Comparison of ENCODE assay signal across 22 cellular contexts in the genomic region with DNA sequence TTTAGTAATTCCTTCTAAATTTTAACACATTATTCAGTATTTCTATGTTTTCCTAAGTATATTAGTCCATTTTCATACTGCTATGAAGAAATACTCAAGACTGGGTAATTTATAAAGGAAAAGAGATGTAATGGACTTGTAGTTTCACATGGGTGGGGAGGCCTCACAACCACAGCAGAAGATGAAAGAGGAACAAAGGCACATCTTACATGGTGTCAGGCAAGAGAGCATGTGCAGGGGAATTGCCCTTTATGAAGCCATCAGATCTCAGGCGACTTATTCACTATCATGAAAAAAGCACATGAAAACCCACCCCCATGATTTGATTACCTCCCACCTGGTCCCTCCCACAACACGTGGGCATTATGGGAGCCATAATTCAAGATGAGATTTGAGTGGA. TPM values are rescaled to one million over a fixed set of nuclear protein-coding genes. Genes with fewer than 3 reads are reported as not detected.
A peak's percentile ranks its signal among the peaks of the same experiment; 100 is the strongest.
DNase-seq lines count a peak whose midpoint lies in the region; ATAC-seq and TF ChIP-seq lines count a peak whose summit lies in the region.
"Had no signal": no experiment of that assay in that cellular context is flagged by ENCODE, and none has a peak within 500 bp of the region (broad histone marks: within the 10 kb centered on the region; RNA-seq: fewer than 3 reads in every experiment).

No MANE protein-coding gene starts in this region.

- peak in 1 of 3 donors; percentile 44 for DNase-seq in CD4-positive, CD25-positive, alpha-beta regulatory T cell
- DNase-seq in GM06990 (ENCODE audit: extremely low read depth, insufficient read length) = peak; percentile 3
- peak; percentile 19 for DNase-seq in OCI-M1 (lab: John Stamatoyannopoulos, UW)
- DNase-seq in immature natural killer cell = no peak
- no peak for DNase-seq in GM13977 (ENCODE audit: low spot score)
- DNase-seq in DMS 273 treated with DMSO at 0.1 percent for 48 hours (lab: John Stamatoyannopoulos, UW) = no peak
- DNase-seq: activated CD8-positive, alpha-beta memory T cell treated with anti-CD3 and anti-CD28 coated beads, Interleukin-2, amount 50 U/mL, for 48 hours; GF-D8; glutamatergic neuron; GOT3; left ventricle myocardium inferior; NCI-H1048; NCI-H2107; NCI-H526; stimulated activated CD4-positive, alpha-beta T cell treated with anti-CD3 and anti-CD28 coated beads, Interleukin-1b, Interleukin-23, amount 100 ng/mL, for 48 hours had no signal

- peaks cover 0 to 15% (median 1%) of the 10 kb centered on the region in 7 donors for H3K9me3 Mint-ChIP-seq in CD4-positive, CD25-positive, alpha-beta regulatory T cell
- peaks cover 0 to 1% (median 0%) of the 10 kb centered on the region in 6 donors for H3K9me3 Mint-ChIP-seq in immature natural killer cell

- in situ Hi-C loops in GM13977 (cut with MboI; ENCODE audit: low pct_unique_long_range_greater_than_20kb, low sequenced_read_pairs, unreplicated experiment) = no loop called here

- peak overlapping the region in 2 of 4 donors; percentile 17 to 55 for H3K4me3 Mint-ChIP-seq in CD4-positive, CD25-positive, alpha-beta regulatory T cell
- peak overlapping the region; percentile 20 to 74 (median 38) for H3K4me3 Mint-ChIP-seq in immature natural killer cell
- H3K4me3 Mint-ChIP-seq: IgD-negative memory B cell had no signal

- no peaks in the 10 kb centered on the region for H3K27me3 ChIP-seq in CD4-positive, CD25-positive, alpha-beta regulatory T cell (ENCODE audit: control insufficient read depth, insufficient read depth, low read length)
- H3K27me3 ChIP-seq in GM06990 (replicated peaks; ENCODE audit: control insufficient read depth, insufficient read depth, low read length) = no peaks in the 10 kb centered on the region
- H3K27me3 ChIP-seq: cardiac muscle cell, suprapubic skin had no signal

- H3K27ac Mint-ChIP-seq in CD4-positive, CD25-positive, alpha-beta regulatory T cell = peak overlapping the region in 2 of 3 donors; percentile 5 to 23
- H3K27ac Mint-ChIP-seq in immature natural killer cell = peak overlapping the region; percentile 65 to 91 (median 91)

- peaks cover 52% of the 10 kb centered on the region for H3K36me3 ChIP-seq in CD4-positive, CD25-positive, alpha-beta regulatory T cell (ENCODE audit: control insufficient read depth, insufficient read depth, low read length)
- no peaks in the 10 kb centered on the region for H3K36me3 ChIP-seq in GM06990 (ENCODE audit: control insufficient read depth, insufficient read depth, low read length)
- H3K36me3 ChIP-seq: cardiac muscle cell, left ventricle myocardium inferior, suprapubic skin had no signal

- peaks cover 0 to 4% of the 10 kb centered on the region in 2 experiments for H3K9me3 ChIP-seq in CD4-positive, CD25-positive, alpha-beta regulatory T cell (ENCODE audit: control insufficient read depth in 2 of 2, low read length in 2 of 2)
- H3K9me3 ChIP-seq: left ventricle myocardium inferior, suprapubic skin had no signal

- H3K27ac ChIP-seq in CD4-positive, CD25-positive, alpha-beta regulatory T cell (ENCODE audit: insufficient read depth, low read length, poor library complexity, severe bottlenecking) = peak overlapping the region; percentile 42
- H3K27ac ChIP-seq: cardiac muscle cell, left ventricle myocardium inferior, SK-N-MC, suprapubic skin had no signal

- H3K36me3 Mint-ChIP-seq in CD4-positive, CD25-positive, alpha-beta regulatory T cell = peaks cover 57% of the 10 kb centered on the region
- H3K36me3 Mint-ChIP-seq in immature natural killer cell = peaks cover 33 to 59% (median 43%) of the 10 kb centered on the region in 3 donors
- H3K36me3 Mint-ChIP-seq: IgD-negative memory B cell had no signal

- ATAC-seq in CD4-positive, CD25-positive, alpha-beta regulatory T cell (ENCODE audit: low read depth in 2 of 2) = no peak
- no peak for ATAC-seq in GM18511 (IDR thresholded peaks at IDR 0.05; ENCODE audit: unreplicated experiment)
- ATAC-seq: sciatic nerve had no signal

- H3K4me1 ChIP-seq in CD4-positive, CD25-positive, alpha-beta regulatory T cell (ENCODE audit: control insufficient read depth, insufficient read depth, low read length, poor library complexity, severe bottlenecking) = peaks cover 44% of the 10 kb centered on the region

- TF ChIP-seq CTCF in GM06990 (IDR thresholded peaks at IDR 0.05; ENCODE audit: insufficient read depth, low read length, poor library complexity, severe bottlenecking) = no peak
- no peak for TF ChIP-seq CTCF in GM13977 (IDR thresholded peaks at IDR 0.05; ENCODE audit: extremely low read depth, insufficient read depth, missing control alignments)

- H3K27me3 Mint-ChIP-seq in CD4-positive, CD25-positive, alpha-beta regulatory T cell = no peaks in the 10 kb centered on the region
- peaks cover 3 to 10% (median 4%) of the 10 kb centered on the region in 3 donors for H3K27me3 Mint-ChIP-seq in immature natural killer cell (ENCODE audit: low read depth in 3 of 3)
- H3K27me3 Mint-ChIP-seq: IgD-negative memory B cell had no signal

- peak overlapping the region; percentile 22 for H3K4me3 ChIP-seq in CD4-positive, CD25-positive, alpha-beta regulatory T cell (ENCODE audit: low read depth, low read length)
- H3K4me3 ChIP-seq in GM06990 (replicated peaks; ENCODE audit: low read depth, low read length) = no peak overlapping the region
- H3K4me3 ChIP-seq: cardiac muscle cell, left ventricle myocardium inferior, SK-N-MC, suprapubic skin had no signal

- H3K4me1 Mint-ChIP-seq in CD4-positive, CD25-positive, alpha-beta regulatory T cell = peaks cover 41 to 61% (median 50%) of the 10 kb centered on the region in 4 donors
- peaks cover 62 to 94% of the 10 kb centered on the region in 2 donors for H3K4me1 Mint-ChIP-seq in immature natural killer cell

RNA-seq across cellular contexts. Expression of a gene that starts 15.6 kb away (rescaled TPM):
- total RNA-seq in CD4-positive, CD25-positive, alpha-beta regulatory T cell = 425 TPM
- 100 to 1,000 TPM; 201 to 381 (median 293) TPM for polyA plus RNA-seq in CD4-positive, CD25-positive, alpha-beta regulatory T cell
- polyA plus RNA-seq in immature natural killer cell = 100 to 1,000 TPM in 1 of 3 donors, 10 to 100 TPM in 2; 74.4 to 212 (median 90.8) TPM
- total RNA-seq: osteocyte had no signal

RNA-seq across cellular contexts. Expression of a gene that starts 58.3 kb away (rescaled TPM):
- 64.4 TPM for total RNA-seq in CD4-positive, CD25-positive, alpha-beta regulatory T cell
- polyA plus RNA-seq in CD4-positive, CD25-positive, alpha-beta regulatory T cell = 10 to 100 TPM; 30.9 to 54.5 (median 36.3) TPM
- 10 to 100 TPM; 43.1 to 75.5 (median 53.1) TPM for polyA plus RNA-seq in immature natural killer cell
- total RNA-seq: osteocyte had no signal

Comparison
In these comparisons a context has a peak if more than half of its experiments do, and no peak if none do; other contexts are left out.
1. DNase-seq: peak in GM06990 (single experiment) and OCI-M1 (single experiment); none in immature natural killer cell (0 of 3), GM13977 (single experiment) and DMS 273 treated with DMSO at 0.1 percent for 48 hours (single experiment).